ENCODE assay signal across 1 cellular context in genomic region chr13:79457948-79458347, GRCh38.
TF ChIP-seq lines count a peak whose summit lies in the region.

No MANE protein-coding gene starts in this region.

TF ChIP-seq in endothelial cell of umbilical vein, 7 proteins besides CTCF, POLR2A, EP300 and RAD21:
- TF ChIP-seq JUN (IDR thresholded peaks at IDR 0.05; ENCODE audit: borderline replicate concordance, insufficient read depth, insufficient read length, low read depth) (peak; percentile 68), POLR2AphosphoS5 (IDR thresholded peaks at IDR 0.05; ENCODE audit: insufficient read depth, low read depth, low read length) (no peak), FOS (IDR thresholded peaks at IDR 0.05; ENCODE audit: borderline replicate concordance, insufficient read depth, low read length) (peak; percentile 62), GATA2 (IDR thresholded peaks at IDR 0.05; ENCODE audit: insufficient read depth, insufficient read length, low read depth, low read length) (peak; percentile 87)
TF ChIP-seq in endothelial cell of umbilical vein: peak in this region for 3.
